8 cellular contexts compared by ENCODE assay signal in genomic region chr17:16872836-16873653, GRCh38.
DNase-seq lines count a peak whose midpoint lies in the region; ATAC-seq, FAIRE-seq and TF ChIP-seq lines count a peak whose summit lies in the region.

No MANE protein-coding gene starts in this region.

- H3K4me3 Mint-ChIP-seq in brain, result no peak overlapping the region

- ATAC-seq in HG03439 (IDR thresholded peaks at IDR 0.05; ENCODE audit: unreplicated experiment), result no peak

- H3K36me3 Mint-ChIP-seq in brain, result no peaks in the 10 kb centered on the region

- H3K4me1 ChIP-seq in Peyer's patch, result peaks cover 0 to 13% (median 0%) of the 10 kb centered on the region in 4 donors

- peak overlapping the region in 1 of 5 experiments; percentile 51 for H3K27ac Mint-ChIP-seq in brain

- DNase-seq in AG20443 (ENCODE audit: low spot score) (peak; percentile 70), GM19239 (ENCODE audit: insufficient read length, low spot score) (peak; percentile 60), Peyer's patch (peak in 2 of 3 donors; percentile 56 to 60), lung microvascular endothelial cell (ENCODE audit: low read depth in 2 of 2) (peak; percentile 20 to 24), activated gamma-delta T cell (lab: John Stamatoyannopoulos, UW) (no peak), Ammon's horn (ENCODE audit: low spot score) (no peak)

- no peaks in the 10 kb centered on the region for H3K36me3 ChIP-seq in Peyer's patch

- H3K27ac ChIP-seq in Peyer's patch, result peak overlapping the region in 1 of 4 donors; percentile 33

- H3K4me1 Mint-ChIP-seq in brain, result no peaks in the 10 kb centered on the region

- H3K9me3 Mint-ChIP-seq in brain, result peaks cover 0 to 4% (median 0%) of the 10 kb centered on the region in 5 experiments

- TF ChIP-seq CTCF in Peyer's patch (IDR thresholded peaks at IDR 0.05), result peak in 4 of 6 experiments; percentile 39 to 61 (median 49)
- TF ChIP-seq CTCF in brain (conservative IDR thresholded peaks at IDR 0.05), result peak; percentile 35 to 61

- peaks cover 0 to 8% (median 0%) of the 10 kb centered on the region in 4 donors for H3K9me3 ChIP-seq in Peyer's patch

- peaks cover 15% of the 10 kb centered on the region for H3K27me3 Mint-ChIP-seq in brain

- no peak for TF ChIP-seq POLR2A in Peyer's patch (IDR thresholded peaks at IDR 0.05)

- no peak for FAIRE-seq in GM19239 (lab: Jason Lieb, UNC)

- no peaks in the 10 kb centered on the region for H3K27me3 ChIP-seq in Peyer's patch

- H3K4me3 ChIP-seq in Peyer's patch, result no peak overlapping the region

Comparison
In these comparisons a context has a peak if more than half of its experiments do, and no peak if none do; other contexts are left out.
1. DNase-seq: peak in AG20443 (single experiment), GM19239 (single experiment), Peyer's patch (2 of 3) and lung microvascular endothelial cell (2 of 2); none in activated gamma-delta T cell (single experiment) and Ammon's horn (single experiment).